1 cellular context compared by ENCODE assay signal in the genomic region with DNA sequence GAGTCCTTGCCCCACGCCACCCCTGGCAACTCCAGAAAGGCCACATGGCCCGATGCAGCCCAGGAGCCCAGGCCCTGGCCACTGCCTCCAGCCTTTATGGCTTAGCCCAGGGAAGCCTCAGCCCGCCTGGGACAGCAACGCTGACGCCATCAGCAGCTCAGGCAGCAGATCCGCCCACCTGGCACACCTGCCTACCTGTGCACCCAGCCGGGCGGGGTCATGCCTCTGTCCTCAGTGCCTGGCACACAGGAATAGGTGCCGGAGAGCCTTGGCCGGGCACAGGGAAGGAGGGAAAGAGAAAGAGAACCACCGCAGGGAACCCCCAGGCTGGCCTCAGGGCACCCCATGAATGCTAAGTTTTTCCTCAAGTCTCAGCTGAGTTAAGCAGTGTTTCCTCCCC.
TF ChIP-seq lines count a peak whose summit lies in the region.

No MANE protein-coding gene starts in this region.

TF ChIP-seq in WTC11, 78 proteins besides CTCF, POLR2A, EP300 and RAD21 (continued from another document):
- TF ChIP-seq ZBTB43 (CRISPR knock-in tag; IDR thresholded peaks at IDR 0.05) (no peak), AR (CRISPR knock-in tag; IDR thresholded peaks at IDR 0.05) (no peak), TEAD1 (CRISPR knock-in tag; IDR thresholded peaks at IDR 0.05) (no peak), TCF7 (CRISPR knock-in tag; IDR thresholded peaks at IDR 0.05; ENCODE audit: low read depth) (no peak), GTF2I (CRISPR knock-in tag; conservative IDR thresholded peaks at IDR 0.05) (no peak)
